Comparison of ENCODE assay signal across 8 cellular contexts in genomic region chr9:120713257-120714087, GRCh38. TPM values are rescaled to one million over a fixed set of nuclear protein-coding genes. Genes with fewer than 3 reads are reported as not detected.
DNase-seq lines count a peak whose midpoint lies in the region; ATAC-seq, FAIRE-seq and TF ChIP-seq lines count a peak whose summit lies in the region.

No MANE protein-coding gene starts in this region.

- no peaks in the 10 kb centered on the region for H3K36me3 ChIP-seq in OCI-LY7 (ENCODE audit: insufficient read depth, low read length)
- H3K36me3 ChIP-seq in keratinocyte (ENCODE audit: control insufficient read depth in 2 of 2, extremely low read depth in 1 of 2, insufficient read depth in 2 of 2, low read length in 2 of 2): no peaks in the 10 kb centered on the region

- TF ChIP-seq CTCF in GM13976 (IDR thresholded peaks at IDR 0.05; ENCODE audit: borderline replicate concordance, control extremely low read depth, extremely low read depth, insufficient read depth, missing control alignments) (no peak), OCI-LY7 (conservative IDR thresholded peaks at IDR 0.05; ENCODE audit: low read length) (0 out of 2 replicates have a peak, but pooled peaks have one; percentile 17), astrocyte of the spinal cord (IDR thresholded peaks at IDR 0.05; ENCODE audit: low read depth, low read length) (no peak), keratinocyte (optimal IDR thresholded peaks at IDR 0.05 in 1 of 3, IDR thresholded peaks at IDR 0.05 in 1 of 3, conservative IDR thresholded peaks at IDR 0.05 in 1 of 3; ENCODE audit: extremely low read depth in 1 of 3, insufficient read depth in 2 of 3, low read length in 3 of 3) (no peak)

- intact Hi-C loops in OCI-LY7 (cut with micrococcal nuclease; ENCODE audit: unreplicated experiment): loop anchor here (10.0 kb wide), 1 partner anchor 89 kb away; no protein-coding TSS in a partner anchor

- POLR2A ChIA-PET in OCI-LY7 (lab: Charles Lee): interaction anchor here (0.6 to 0.9 kb wide), 4 partner anchors 12 to 1869 kb away, joined by 3 to 4 read pairs (median 4); partner anchors contain the start of gene OR1L8

- H3K79me2 ChIP-seq in OCI-LY7 (ENCODE audit: insufficient read depth, low read depth, low read length): peaks cover 25% of the 10 kb centered on the region; the same call in 1 of the 2 replicates
- H3K79me2 ChIP-seq in keratinocyte (ENCODE audit: control insufficient read depth, insufficient read depth, low read length): peaks cover 39% of the 10 kb centered on the region

- H2AFZ ChIP-seq in OCI-LY7 (ENCODE audit: low read length) (peak overlapping the region; percentile 57; the same call in 1 of the 2 replicates), keratinocyte (ENCODE audit: control insufficient read depth, low read length) (peak overlapping the region; percentile 49)

- no TSS peak for BruUV-seq in OCI-LY7 (replicated peaks; lab: Mats Ljungman, UMichigan)

- DNase-seq in GM13976 (ENCODE audit: low spot score) (peak; percentile 36), OCI-LY7 (ENCODE audit: low spot score) (no peak), astrocyte of the spinal cord (ENCODE audit: low read depth, low spot score) (no peak), keratinocyte (ENCODE audit: low read depth, low spot score) (no peak), NCI-H1105 (lab: John Stamatoyannopoulos, UW) (no peak)
- peak; percentile 36 for DNase-seq in stimulated activated CD8-positive, alpha-beta memory T cell treated with anti-CD3 and anti-CD28 coated beads, Interleukin-4, amount 100 ng/mL, for 48 hours

- no peak for FAIRE-seq in keratinocyte (lab: Jason Lieb, UNC)

- no peak overlapping the region for H3K27ac ChIP-seq in OCI-LY7 (ENCODE audit: low read depth, low read length, poor library complexity, severe bottlenecking)
- H3K27ac ChIP-seq in keratinocyte (ENCODE audit: control insufficient read depth, insufficient read depth, low read length): peak overlapping the region; percentile 82

- no peak for ATAC-seq in HG02588 (IDR thresholded peaks at IDR 0.05; ENCODE audit: unreplicated experiment)
- no peak for ATAC-seq in HG03196 (IDR thresholded peaks at IDR 0.05; ENCODE audit: unreplicated experiment)

- peak overlapping the region; percentile 83 for H3K9ac ChIP-seq in keratinocyte (ENCODE audit: control insufficient read depth, extremely low read depth, insufficient read depth, low read length)

- CTCF ChIA-PET in OCI-LY7 (lab: Charles Lee; ENCODE audit: unreplicated experiment): no interaction called here

- dilution Hi-C loops in keratinocyte (cut with MboI; ENCODE audit: extremely low pct_ligation_motif_present, low sequenced_read_pairs): no loop called here

- 0 out of 2 replicates have a peak, but pooled peaks cover 3% of the 10 kb centered on the region for H4K20me1 ChIP-seq in OCI-LY7 (ENCODE audit: insufficient read depth, low read length)
- no peaks in the 10 kb centered on the region for H4K20me1 ChIP-seq in keratinocyte (ENCODE audit: control insufficient read depth, extremely low read depth, insufficient read depth, low read length)

- H3K4me3 ChIP-seq in OCI-LY7 (ENCODE audit: low read depth, low read length, poor library complexity, severe bottlenecking) (peak overlapping the region; percentile 86), astrocyte of the spinal cord (ENCODE audit: low read depth, low read length) (peak overlapping the region; percentile 68), keratinocyte (ENCODE audit: control insufficient read depth in 2 of 3, extremely low read depth in 1 of 3, insufficient read depth in 2 of 3, low read depth in 1 of 3, low read length in 3 of 3) (peak overlapping the region; percentile 80 to 97 (median 88))

- no peaks in the 10 kb centered on the region for H3K9me1 ChIP-seq in keratinocyte (ENCODE audit: control insufficient read depth, extremely low read depth, insufficient read depth, low read length)

- H3K4me2 ChIP-seq in OCI-LY7 (ENCODE audit: low read length) (peak overlapping the region; percentile 98), keratinocyte (ENCODE audit: control insufficient read depth, extremely low read depth, insufficient read depth, low read depth, low read length) (peak overlapping the region; percentile 98)

- H3K27me3 ChIP-seq in keratinocyte (ENCODE audit: control insufficient read depth, extremely low read depth, insufficient read depth, low read length): no peaks in the 10 kb centered on the region

- peaks cover 38% of the 10 kb centered on the region for H3K4me1 ChIP-seq in OCI-LY7 (ENCODE audit: insufficient read depth, low read length, poor library complexity, severe bottlenecking)
- H3K4me1 ChIP-seq in keratinocyte (ENCODE audit: control insufficient read depth, extremely low read depth, insufficient read depth, low read length): peaks cover 40% of the 10 kb centered on the region

- no peaks in the 10 kb centered on the region for H3K9me2 ChIP-seq in OCI-LY7 (ENCODE audit: insufficient read depth, low read length)

- H3K9me3 ChIP-seq in OCI-LY7 (ENCODE audit: low read length) (no peaks in the 10 kb centered on the region), keratinocyte (ENCODE audit: control insufficient read depth, low read depth, low read length) (no peaks in the 10 kb centered on the region)

- in situ Hi-C loops in GM13976 (cut with MboI; ENCODE audit: low sequenced_read_pairs, unreplicated experiment) (no loop called here), astrocyte of the spinal cord (cut with HindIII; ENCODE audit: low sequenced_read_pairs) (no loop called here)

RNA-seq across cellular contexts. Expression of gene MEGF9, which starts 0.8 kb away (rescaled TPM):
- 4.8 and 5.1 TPM in 2 replicates for total RNA-seq in OCI-LY7 (2014; rRNA removed; shearing (Covaris generic))
- total RNA-seq in OCI-LY7 (2022): 10.2 and 10.6 TPM in 2 replicates
- polyA plus RNA-seq in keratinocyte: 8.2 to 11.2 TPM (median 9.8 TPM) in 3 replicates
- polyA plus RNA-seq in keratinocyte (2011; ENCODE audit: low read depth): 5.3 TPM
- 8.2 and 14.9 TPM in 2 replicates for polyA plus RNA-seq in keratinocyte (2011; cell fraction: cytosol; rRNA removed)
- polyA plus RNA-seq in keratinocyte (2011; cell fraction: nucleus; rRNA removed): 17.2 and 19.9 TPM in 2 replicates
- polyA plus RNA-seq in keratinocyte (2012; ENCODE audit: low replicate concordance): 8.2 and 12.3 TPM in 2 replicates
- 3.7 to 10.6 TPM (median 10.6 TPM) in 3 replicates for polyA minus RNA-seq in keratinocyte
- 12.1 TPM for polyA minus RNA-seq in keratinocyte (2011; cell fraction: cytosol; rRNA and poly(A)+ RNA removed)
- 13.2 and 24.9 TPM in 2 replicates for polyA minus RNA-seq in keratinocyte (2011; cell fraction: nucleus; rRNA and poly(A)+ RNA removed)

Comparison
In these comparisons a context has a peak if more than half of its experiments do, and no peak if none do; other contexts are left out.
1. DNase-seq: peak in GM13976 (single experiment) and stimulated activated CD8-positive, alpha-beta memory T cell treated with anti-CD3 and anti-CD28 coated beads, Interleukin-4, amount 100 ng/mL, for 48 hours (single experiment); none in OCI-LY7 (single experiment), astrocyte of the spinal cord (single experiment), keratinocyte (single experiment) and NCI-H1105 (single experiment).
2. Peak in every context shown above with its lines, with median percentiles within 50 percentile points of each other: H3K4me3 ChIP-seq.